1 cellular context compared by ENCODE assay signal in genomic region chr7:125465527-125465926, GRCh38.
TF ChIP-seq lines count a peak whose summit lies in the region.

No MANE protein-coding gene starts in this region.

TF ChIP-seq in neural cell, 6 proteins besides CTCF, POLR2A, EP300 and RAD21:
- TF ChIP-seq REST (IDR thresholded peaks at IDR 0.05; ENCODE audit: borderline replicate concordance), result peak; percentile 48
- TF ChIP-seq MXI1 (conservative IDR thresholded peaks at IDR 0.05; ENCODE audit: poor library complexity, severe bottlenecking), result no peak
- no peak for TF ChIP-seq SMC3 (conservative IDR thresholded peaks at IDR 0.05; ENCODE audit: poor library complexity)
- TF ChIP-seq EZH2 (IDR thresholded peaks at IDR 0.05; ENCODE audit: borderline replicate concordance, insufficient read depth, low read length, poor library complexity, severe bottlenecking), result no peak
- TF ChIP-seq TAF1 (IDR thresholded peaks at IDR 0.05; ENCODE audit: low read depth), result no peak
- TF ChIP-seq POLR2AphosphoS5 (IDR thresholded peaks at IDR 0.05), result peak; percentile 63
